In genomic region chr3:155805802-155806618, GRCh38 we compare ENCODE assay signal across 8 cellular contexts. TPM values are rescaled to one million over a fixed set of nuclear protein-coding genes. Genes with fewer than 3 reads are reported as not detected.
DNase-seq lines count a peak whose midpoint lies in the region; ATAC-seq lines count a peak whose summit lies in the region.

Gene C3orf33 (minus strand): TSS chr3:155806278. CDS start chr3:155806252, 26 bp downstream.

- ATAC-seq in GM18867 (IDR thresholded peaks at IDR 0.05; ENCODE audit: unreplicated experiment), result peak; percentile 96
- peak; percentile 96 for ATAC-seq in HG03095 (IDR thresholded peaks at IDR 0.05; ENCODE audit: unreplicated experiment)
- ATAC-seq in left colon, result peak; percentile 96

- DNase-seq in AG08396 (ENCODE audit: low spot score) (peak; percentile 88), NCI-H2171 (lab: John Stamatoyannopoulos, UW) (peak; percentile 53), cerebellum (ENCODE audit: low spot score) (peak; percentile 83), left colon (peak; percentile 45 to 79)
- DNase-seq in activated CD4-positive, CD25-positive, alpha-beta regulatory T cell treated with anti-CD3 and anti-CD28 coated beads, Interleukin-2, amount 50 U/mL, for 16 hours (ENCODE audit: low read depth, low spot score), result peak; percentile 58
- DNase-seq in stimulated activated CD4-positive, alpha-beta T cell treated with anti-CD3 and anti-CD28 coated beads, Interleukin-1b, Interleukin-23, amount 100 ng/mL, for 4 hours (ENCODE audit: low read depth in 2 of 2), result peak; percentile 57 to 75

- intact Hi-C loops in left colon (cut with DNase I, micrococcal nuclease), result no loop called here

RNA-seq across cellular contexts. Expression of gene C3orf33, which starts in this region (rescaled TPM):
- 5.4 TPM for total RNA-seq in cerebellum
- 1 to 10 TPM; 2.9 to 3.2 TPM for total RNA-seq in left colon

Comparison
In these comparisons a context has a peak if more than half of its experiments do, and no peak if none do; other contexts are left out.
1. Peak in every context shown above with its lines: DNase-seq and ATAC-seq.